In genomic region chr1:27868932-27869718, GRCh38 we compare ENCODE assay signal across 8 cellular contexts. TPM values are rescaled to one million over a fixed set of nuclear protein-coding genes. Genes with fewer than 3 reads are reported as not detected.
DNase-seq lines count a peak whose midpoint lies in the region; ATAC-seq, FAIRE-seq and TF ChIP-seq lines count a peak whose summit lies in the region.

No MANE protein-coding gene starts in this region.

- H3K27me3 ChIP-seq in neutrophil: no peaks in the 10 kb centered on the region
- no peaks in the 10 kb centered on the region for H3K27me3 ChIP-seq in WERI-Rb-1 (ENCODE audit: insufficient read depth, low read depth, severe bottlenecking)

- ATAC-seq in GM19455 (IDR thresholded peaks at IDR 0.05; ENCODE audit: unreplicated experiment): no peak
- no peak for ATAC-seq in GM21737 (IDR thresholded peaks at IDR 0.05; ENCODE audit: unreplicated experiment)

- TF ChIP-seq CTCF in neutrophil (IDR thresholded peaks at IDR 0.05) (peak; percentile 17), WERI-Rb-1 (IDR thresholded peaks at IDR 0.05; ENCODE audit: low read depth, low read length) (no peak)

- H3K9me3 ChIP-seq in neutrophil (no peaks in the 10 kb centered on the region), WERI-Rb-1 (ENCODE audit: severe bottlenecking) (no peaks in the 10 kb centered on the region)

- no peak for DNase-seq in GM19239 (ENCODE audit: insufficient read length, low spot score)
- DNase-seq in RPMI7951 (ENCODE audit: low read depth): peak; percentile 14
- DNase-seq in activated gamma-delta T cell treated with anti-CD3 and anti-CD28 coated beads, Interleukin-2, amount 50 U/mL, for 16 hours (ENCODE audit: low read depth): peak; percentile 58
- DNase-seq in WERI-Rb-1: no peak
- DNase-seq in GM19240 (ENCODE audit: insufficient read length, low spot score): no peak

- peaks cover 80% of the 10 kb centered on the region in 2 experiments for H3K4me1 ChIP-seq in neutrophil (ENCODE audit: control insufficient read depth in 1 of 2, insufficient read depth in 1 of 2, low read depth in 1 of 2, low read length in 1 of 2)

- H3K27ac ChIP-seq in neutrophil (peak overlapping the region; percentile 97), WERI-Rb-1 (no peak overlapping the region)

- H3K36me3 ChIP-seq in neutrophil: peaks cover 2% of the 10 kb centered on the region
- no peaks in the 10 kb centered on the region for H3K36me3 ChIP-seq in WERI-Rb-1

- FAIRE-seq in GM19239 (lab: Jason Lieb, UNC): peak; percentile 95

- H3K4me3 ChIP-seq in neutrophil (ENCODE audit: low read depth in 1 of 2, low read length in 1 of 2) (peak overlapping the region; percentile 44 to 45), WERI-Rb-1 (ENCODE audit: low read depth, low read length) (no peak overlapping the region)

RNA-seq across cellular contexts. Expression of gene THEMIS2, which starts 3.2 kb away (rescaled TPM):
- 10.1 and 10.7 TPM in 2 replicates for total RNA-seq in RPMI7951 (2014; rRNA removed; shearing (Covaris generic))

RNA-seq across cellular contexts. Expression of gene PPP1R8, which starts 38.5 kb away (rescaled TPM):
- total RNA-seq in RPMI7951 (2014; rRNA removed; shearing (Covaris generic)): 44.9 and 48.2 TPM in 2 replicates

RNA-seq across cellular contexts. Expression of gene RPA2, which starts 45.2 kb away (rescaled TPM):
- 92.0 and 122 TPM in 2 replicates for total RNA-seq in RPMI7951 (2014; rRNA removed; shearing (Covaris generic))

Comparison
In these comparisons a context has a peak if more than half of its experiments do, and no peak if none do; other contexts are left out.
1. DNase-seq: peak in RPMI7951 (single experiment) and activated gamma-delta T cell treated with anti-CD3 and anti-CD28 coated beads, Interleukin-2, amount 50 U/mL, for 16 hours (single experiment); none in GM19239 (single experiment), WERI-Rb-1 (single experiment) and GM19240 (single experiment).